ENCODE assay signal across 14 cellular contexts in the genomic region with DNA sequence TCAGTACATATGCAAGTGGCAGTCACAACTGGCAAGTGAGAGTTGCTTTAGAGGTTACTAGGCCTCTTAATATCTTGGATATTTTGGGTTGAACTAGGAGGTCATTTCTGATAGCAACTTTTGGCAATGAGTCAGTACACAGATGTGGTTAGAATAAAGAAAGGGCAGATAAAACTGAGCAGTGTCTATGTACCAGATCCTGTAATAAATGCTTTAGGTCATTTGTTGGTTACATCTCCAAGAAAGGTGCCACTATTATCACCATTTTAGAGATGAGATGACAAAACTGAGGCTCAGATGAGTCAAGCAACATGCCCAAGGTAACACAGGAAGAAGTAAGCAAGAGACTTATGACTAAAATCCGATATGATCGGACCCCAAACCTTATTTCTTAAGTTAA. TPM values are rescaled to one million over a fixed set of nuclear protein-coding genes. Genes with fewer than 3 reads are reported as not detected.
DNase-seq lines count a peak whose midpoint lies in the region; ATAC-seq and TF ChIP-seq lines count a peak whose summit lies in the region.
"Had no signal": no experiment of that assay in that cellular context is flagged by ENCODE, and none has a peak within 500 bp of the region (broad histone marks: within the 10 kb centered on the region; RNA-seq: fewer than 3 reads in every experiment).

No MANE protein-coding gene starts in this region.

- H3K36me3 ChIP-seq in left ventricle myocardium inferior: no peaks in the 10 kb centered on the region
- no peaks in the 10 kb centered on the region for H3K36me3 ChIP-seq in vagina

- H3K27ac ChIP-seq in left ventricle myocardium inferior (replicated peaks) (peak overlapping the region; percentile 14), vagina (peak overlapping the region; percentile 20)

- no peaks in the 10 kb centered on the region for H3K27me3 ChIP-seq in left ventricle myocardium inferior (ENCODE audit: low read depth)
- no peaks in the 10 kb centered on the region for H3K27me3 ChIP-seq in vagina

- DNase-seq in left ventricle myocardium inferior (no peak), left cardiac atrium (no peak), mesothelial cell of epicardium (ENCODE audit: low spot score in 2 of 2, unreplicated experiment in 2 of 2) (no peak), vagina (ENCODE audit: extremely low spot score in 2 of 2) (no peak), NCI-H82 (lab: John Stamatoyannopoulos, UW) (no peak)
- DNase-seq: DND-41, mucosa of descending colon, NCI-H1048, NCI-H2171 treated with DMSO at 0.1 percent for 48 hours had no signal

- H3K27me3 Mint-ChIP-seq in activated naive CD8-positive, alpha-beta T cell: no peaks in the 10 kb centered on the region
- no peaks in the 10 kb centered on the region for H3K27me3 Mint-ChIP-seq in mesothelial cell of epicardium (ENCODE audit: low read depth)
- H3K27me3 Mint-ChIP-seq: progenitor cell of endocrine pancreas had no signal

- H3K4me1 ChIP-seq in left ventricle myocardium inferior: peaks cover 76% of the 10 kb centered on the region
- peaks cover 94% of the 10 kb centered on the region for H3K4me1 ChIP-seq in vagina

- H3K4me3 Mint-ChIP-seq in activated naive CD8-positive, alpha-beta T cell: peak overlapping the region; percentile 33
- no peak overlapping the region for H3K4me3 Mint-ChIP-seq in mesothelial cell of epicardium
- H3K4me3 Mint-ChIP-seq: WTC11 had no signal

- H3K27ac Mint-ChIP-seq in activated naive CD8-positive, alpha-beta T cell: peak overlapping the region; percentile 74
- peak overlapping the region; percentile 84 for H3K27ac Mint-ChIP-seq in mesothelial cell of epicardium
- H3K27ac Mint-ChIP-seq: progenitor cell of endocrine pancreas had no signal

- H3K9me3 ChIP-seq in left ventricle myocardium inferior (replicated peaks) (no peaks in the 10 kb centered on the region), vagina (no peaks in the 10 kb centered on the region)
- H3K9me3 ChIP-seq: mucosa of descending colon had no signal

- H3K4me3 ChIP-seq in left ventricle myocardium inferior (no peak overlapping the region), vagina (no peak overlapping the region)
- H3K4me3 ChIP-seq: mucosa of descending colon had no signal

- TF ChIP-seq CTCF in left ventricle myocardium inferior (IDR thresholded peaks at IDR 0.05; ENCODE audit: borderline replicate concordance) (no peak), mesothelial cell of epicardium (IDR thresholded peaks at IDR 0.05; ENCODE audit: unreplicated experiment) (no peak), vagina (IDR thresholded peaks at IDR 0.05) (no peak)

- H3K9me3 Mint-ChIP-seq in activated naive CD8-positive, alpha-beta T cell (ENCODE audit: low read depth): no peaks in the 10 kb centered on the region
- H3K9me3 Mint-ChIP-seq in mesothelial cell of epicardium: no peaks in the 10 kb centered on the region
- H3K9me3 Mint-ChIP-seq: WTC11 had no signal

- intact Hi-C loops in left ventricle myocardium inferior (cut with micrococcal nuclease): no loop called here
- intact Hi-C loops in left cardiac atrium (cut with DNase I): no loop called here
- intact Hi-C loops in vagina (cut with DNase I): no loop called here

- H3K36me3 Mint-ChIP-seq in activated naive CD8-positive, alpha-beta T cell: peaks cover 24% of the 10 kb centered on the region
- H3K36me3 Mint-ChIP-seq in mesothelial cell of epicardium: peaks cover 12% of the 10 kb centered on the region
- H3K36me3 Mint-ChIP-seq: WTC11 had no signal

- ATAC-seq in left cardiac atrium (no peak), HG02571 (IDR thresholded peaks at IDR 0.05; ENCODE audit: unreplicated experiment) (no peak), GM21360 (IDR thresholded peaks at IDR 0.05; ENCODE audit: unreplicated experiment) (no peak)
- ATAC-seq: mucosa of descending colon had no signal

- TF ChIP-seq POLR2A in vagina (IDR thresholded peaks at IDR 0.05): no peak

- peaks cover 97% of the 10 kb centered on the region for H3K4me1 Mint-ChIP-seq in activated naive CD8-positive, alpha-beta T cell (ENCODE audit: low read depth)
- H3K4me1 Mint-ChIP-seq in mesothelial cell of epicardium: peaks cover 90% of the 10 kb centered on the region

RNA-seq across cellular contexts. Expression of gene MAML2, which starts 25.0 kb away (rescaled TPM):
- total RNA-seq in left ventricle myocardium inferior (4.5 TPM), left cardiac atrium (1 to 10 TPM; 6.8 to 9.3 TPM), mesothelial cell of epicardium (36.4 to 38.4 TPM (median 38.3 TPM) in 3 replicates), vagina (36.3 TPM)
